2 cellular contexts compared by ENCODE assay signal in the genomic region with DNA sequence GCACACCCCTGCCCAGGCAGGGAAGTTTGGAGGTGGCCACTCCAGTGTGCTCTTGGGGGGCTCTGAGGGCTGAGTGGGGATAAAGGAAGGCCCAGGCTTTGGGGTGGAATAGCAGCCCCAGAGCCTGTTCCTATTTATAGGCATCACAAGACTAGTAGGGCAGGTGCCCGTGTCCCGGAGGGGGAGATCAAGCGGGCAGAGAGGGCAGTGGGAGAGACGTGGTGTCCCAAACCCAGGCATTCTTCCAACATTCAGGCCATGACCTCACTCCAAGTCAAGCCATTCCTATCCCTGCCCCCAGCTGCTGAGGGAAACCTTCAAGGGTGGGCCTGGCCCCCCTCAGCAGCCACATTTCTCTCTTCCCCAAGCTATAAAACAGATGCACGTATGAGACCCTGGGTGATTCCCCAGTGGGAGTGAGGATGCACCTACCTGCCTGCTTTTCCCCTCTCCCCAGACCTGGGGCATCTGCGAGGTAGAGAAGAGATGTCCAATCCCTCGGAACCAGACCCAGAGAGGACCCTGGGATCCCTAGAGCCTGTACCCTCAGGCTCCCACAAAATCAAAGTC.
TF ChIP-seq lines count a peak whose summit lies in the region.

No MANE protein-coding gene starts in this region.

TF ChIP-seq in liver, 16 proteins besides CTCF, POLR2A, EP300 and RAD21:
- TF ChIP-seq SP1 (IDR thresholded peaks at IDR 0.05) (peak; percentile 45), RXRA (IDR thresholded peaks at IDR 0.05) (peak; percentile 69 to 77), HNF4A (conservative IDR thresholded peaks at IDR 0.05) (peak; percentile 34 to 50), FOXA1 (IDR thresholded peaks at IDR 0.05) (no peak)
- TF ChIP-seq, protein P1, sequence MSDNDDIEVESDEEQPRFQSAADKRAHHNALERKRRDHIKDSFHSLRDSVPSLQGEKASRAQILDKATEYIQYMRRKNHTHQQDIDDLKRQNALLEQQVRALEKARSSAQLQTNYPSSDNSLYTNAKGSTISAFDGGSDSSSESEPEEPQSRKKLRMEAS (IDR thresholded peaks at IDR 0.05): peak; percentile 35

TF ChIP-seq in HepG2, 621 proteins besides CTCF, POLR2A, EP300 and RAD21:
- TF ChIP-seq LCORL (IDR thresholded peaks at IDR 0.05) (no peak), LCORL (CRISPR knock-in tag; IDR thresholded peaks at IDR 0.05) (no peak), ZSCAN21 (CRISPR knock-in tag; IDR thresholded peaks at IDR 0.05; ENCODE audit: borderline replicate concordance) (no peak), ZNF451 (CRISPR knock-in tag; IDR thresholded peaks at IDR 0.05) (no peak), ISX (CRISPR knock-in tag; conservative IDR thresholded peaks at IDR 0.05) (no peak), ZNF3 (CRISPR knock-in tag; IDR thresholded peaks at IDR 0.05) (no peak), PCBP2 (optimal IDR thresholded peaks at IDR 0.05; ENCODE audit: low read depth, low read length, poor library complexity, severe bottlenecking) (no peak), IKZF4 (CRISPR knock-in tag; IDR thresholded peaks at IDR 0.05; ENCODE audit: borderline replicate concordance, low read depth, not compliant biosample characterization) (no peak), ZNF256 (CRISPR knock-in tag; conservative IDR thresholded peaks at IDR 0.05) (no peak), GABPA (IDR thresholded peaks at IDR 0.05; ENCODE audit: low read depth, low read length) (no peak), GABPA (CRISPR knock-in tag; IDR thresholded peaks at IDR 0.05; ENCODE audit: low read depth) (no peak), NFKB2 (CRISPR knock-in tag; IDR thresholded peaks at IDR 0.05; ENCODE audit: borderline replicate concordance) (no peak), SMC3 (IDR thresholded peaks at IDR 0.05; ENCODE audit: low read length) (no peak), ZSCAN29 (CRISPR knock-in tag; conservative IDR thresholded peaks at IDR 0.05) (no peak)
- TF ChIP-seq, protein P2, sequence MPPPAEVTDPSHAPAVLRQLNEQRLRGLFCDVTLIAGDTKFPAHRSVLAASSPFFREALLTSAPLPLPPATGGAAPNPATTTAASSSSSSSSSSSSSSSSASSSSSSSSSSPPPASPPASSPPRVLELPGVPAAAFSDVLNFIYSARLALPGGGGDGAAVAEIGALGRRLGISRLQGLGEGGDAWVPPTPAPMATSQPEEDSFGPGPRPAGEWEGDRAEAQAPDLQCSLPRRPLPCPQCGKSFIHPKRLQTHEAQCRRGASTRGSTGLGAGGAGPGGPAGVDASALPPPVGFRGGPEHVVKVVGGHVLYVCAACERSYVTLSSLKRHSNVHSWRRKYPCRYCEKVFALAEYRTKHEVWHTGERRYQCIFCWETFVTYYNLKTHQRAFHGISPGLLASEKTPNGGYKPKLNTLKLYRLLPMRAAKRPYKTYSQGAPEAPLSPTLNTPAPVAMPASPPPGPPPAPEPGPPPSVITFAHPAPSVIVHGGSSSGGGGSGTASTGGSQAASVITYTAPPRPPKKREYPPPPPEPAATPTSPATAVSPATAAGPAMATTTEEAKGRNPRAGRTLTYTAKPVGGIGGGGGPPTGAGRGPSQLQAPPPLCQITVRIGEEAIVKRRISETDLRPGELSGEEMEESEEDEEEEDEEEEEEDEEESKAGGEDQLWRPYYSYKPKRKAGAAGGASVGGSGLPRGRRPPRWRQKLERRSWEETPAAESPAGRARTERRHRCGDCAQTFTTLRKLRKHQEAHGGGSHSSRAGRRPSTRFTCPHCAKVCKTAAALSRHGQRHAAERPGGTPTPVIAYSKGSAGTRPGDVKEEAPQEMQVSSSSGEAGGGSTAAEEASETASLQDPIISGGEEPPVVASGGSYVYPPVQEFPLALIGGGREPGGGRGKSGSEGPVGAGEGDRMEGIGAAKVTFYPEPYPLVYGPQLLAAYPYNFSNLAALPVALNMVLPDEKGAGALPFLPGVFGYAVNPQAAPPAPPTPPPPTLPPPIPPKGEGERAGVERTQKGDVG (CRISPR knock-in tag; IDR thresholded peaks at IDR 0.05; ENCODE audit: borderline replicate concordance): no peak
